6 cellular contexts compared by ENCODE assay signal in the genomic region with DNA sequence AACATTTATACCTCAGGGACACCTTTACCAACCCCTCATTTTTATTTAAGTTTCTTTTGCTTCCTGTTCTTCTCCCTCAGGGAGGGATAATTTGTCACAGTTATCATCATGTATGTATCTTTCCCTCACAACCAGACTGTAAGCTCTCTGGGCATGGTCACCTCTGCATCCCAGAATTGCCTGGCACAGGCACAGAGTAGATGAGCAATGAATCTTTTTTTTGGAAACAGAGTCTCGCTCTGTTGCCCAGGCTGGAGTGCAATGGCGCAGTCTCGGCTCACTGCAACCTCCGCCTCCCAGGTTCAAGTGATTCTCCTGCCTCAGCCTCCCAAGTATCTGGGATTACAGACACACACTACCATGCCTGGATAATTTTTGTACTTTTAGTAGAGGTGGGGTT. TPM values are rescaled to one million over a fixed set of nuclear protein-coding genes. Genes with fewer than 3 reads are reported as not detected.
DNase-seq lines count a peak whose midpoint lies in the region; ATAC-seq and TF ChIP-seq lines count a peak whose summit lies in the region.
"Not testable (repeated sequence)": the region's sequence is repeated elsewhere in the genome, so short reads cannot be mapped to it uniquely, and the experiment has no call there.

No MANE protein-coding gene starts in this region.

- H3K27ac ChIP-seq in cingulate gyrus (ENCODE audit: low read depth, low read length) (peak overlapping the region; percentile 65), gastroesophageal sphincter (peak overlapping the region in 3 of 4 donors; percentile 51 to 59 (median 54)), substantia nigra (ENCODE audit: low read depth, low read length, poor library complexity, severe bottlenecking) (peak overlapping the region; percentile 67)

- TF ChIP-seq CTCF in gastroesophageal sphincter (IDR thresholded peaks at IDR 0.05); progenitor cell of endocrine pancreas (IDR thresholded peaks at IDR 0.05; ENCODE audit: unreplicated experiment): not testable (repeated sequence)

- not testable (repeated sequence) for DNase-seq in T-helper 17 cell; progenitor cell of endocrine pancreas (ENCODE audit: low spot score, unreplicated experiment); substantia nigra (lab: John Stamatoyannopoulos, UW)

- not testable (repeated sequence) for H3K4me1 ChIP-seq in gastroesophageal sphincter

- WGBS in gastroesophageal sphincter (ENCODE audit: low coverage in 1 of 2), 2 donors, result 60% methylated on average over 2 of the region's 4 CpGs; no CpG with 5 or more reads in 1 of the 2 donors

- peaks cover 30% of the 10 kb centered on the region for H3K36me3 Mint-ChIP-seq in T-helper 17 cell (ENCODE audit: low read depth)
- peaks cover 98% of the 10 kb centered on the region for H3K36me3 Mint-ChIP-seq in activated T-helper 17 cell treated with anti-CD3 and anti-CD28 coated beads, Interleukin-2, amount 50 U/mL, for 72 hours (ENCODE audit: low read depth)
- peaks cover 36% of the 10 kb centered on the region for H3K36me3 Mint-ChIP-seq in progenitor cell of endocrine pancreas (ENCODE audit: insufficient read depth)

- H3K9me3 Mint-ChIP-seq in activated T-helper 17 cell treated with anti-CD3 and anti-CD28 coated beads, Interleukin-2, amount 50 U/mL, for 72 hours; progenitor cell of endocrine pancreas (ENCODE audit: low read depth): not testable (repeated sequence)

- H3K27ac Mint-ChIP-seq in T-helper 17 cell, result peak overlapping the region; percentile 75
- H3K27ac Mint-ChIP-seq in activated T-helper 17 cell treated with anti-CD3 and anti-CD28 coated beads, Interleukin-2, amount 50 U/mL, for 72 hours, result peak overlapping the region; percentile 37
- peak overlapping the region; percentile 5 for H3K27ac Mint-ChIP-seq in progenitor cell of endocrine pancreas

- H3K4me3 Mint-ChIP-seq in T-helper 17 cell, result peak overlapping the region; percentile 36
- H3K4me3 Mint-ChIP-seq in activated T-helper 17 cell treated with anti-CD3 and anti-CD28 coated beads, Interleukin-2, amount 50 U/mL, for 72 hours; progenitor cell of endocrine pancreas (ENCODE audit: low read depth): not testable (repeated sequence)

- not testable (repeated sequence) for H3K27me3 ChIP-seq in gastroesophageal sphincter

- ATAC-seq in T-helper 17 cell; activated T-helper 17 cell treated with anti-CD3 and anti-CD28 coated beads, Interleukin-2, amount 50 U/mL, for 72 hours (replicated peaks); gastroesophageal sphincter: not testable (repeated sequence)

- H3K27me3 Mint-ChIP-seq in T-helper 17 cell; activated T-helper 17 cell treated with anti-CD3 and anti-CD28 coated beads, Interleukin-2, amount 50 U/mL, for 72 hours; progenitor cell of endocrine pancreas: not testable (repeated sequence)

- H3K9me3 ChIP-seq in T-helper 17 cell (ENCODE audit: control insufficient read depth, low read length, poor library complexity, severe bottlenecking); gastroesophageal sphincter: not testable (repeated sequence)

- H3K4me3 ChIP-seq in gastroesophageal sphincter, result not testable (repeated sequence)

- TF ChIP-seq EP300 in gastroesophageal sphincter (IDR thresholded peaks at IDR 0.05), result not testable (repeated sequence)

- not testable (repeated sequence) for TF ChIP-seq POLR2A in gastroesophageal sphincter (IDR thresholded peaks at IDR 0.05)

- peaks cover 0 to 92% of the 10 kb centered on the region in 2 donors for H3K36me3 ChIP-seq in gastroesophageal sphincter

- not testable (repeated sequence) for H3K4me1 Mint-ChIP-seq in T-helper 17 cell; progenitor cell of endocrine pancreas (ENCODE audit: low read depth)
- H3K4me1 Mint-ChIP-seq in activated T-helper 17 cell treated with anti-CD3 and anti-CD28 coated beads, Interleukin-2, amount 50 U/mL, for 72 hours, result peaks cover 11% of the 10 kb centered on the region

RNA-seq across cellular contexts. Expression of gene PAF1, which starts 11.5 kb away (rescaled TPM):
- total RNA-seq in T-helper 17 cell (100 to 1,000 TPM; 113 to 127 TPM), gastroesophageal sphincter (10 to 100 TPM; 32.8 to 48.0 (median 44.0) TPM), progenitor cell of endocrine pancreas (49.4 and 49.5 TPM in 2 replicates)
- 10 to 100 TPM; 46.6 to 58.6 TPM for total RNA-seq in activated T-helper 17 cell treated with anti-CD3 and anti-CD28 coated beads, Interleukin-2, amount 50 U/mL, for 72 hours

RNA-seq across cellular contexts. Expression of gene MED29, which starts 11.8 kb away (rescaled TPM):
- total RNA-seq in T-helper 17 cell (10 to 100 TPM; 43.4 to 43.6 TPM), gastroesophageal sphincter (10 to 100 TPM; 30.0 to 50.7 (median 36.4) TPM), progenitor cell of endocrine pancreas (36.3 and 39.0 TPM in 2 replicates)
- 10 to 100 TPM; 24.6 to 27.7 TPM for total RNA-seq in activated T-helper 17 cell treated with anti-CD3 and anti-CD28 coated beads, Interleukin-2, amount 50 U/mL, for 72 hours

RNA-seq across cellular contexts. Expression of gene ZFP36, which starts 27.3 kb away (rescaled TPM):
- total RNA-seq in T-helper 17 cell (1,000 to 10,000 TPM; 1,082 to 1,318 TPM), gastroesophageal sphincter (100 to 1,000 TPM in 3 of 4 donors, 10 to 100 TPM in 1; 78.6 to 276 (median 158) TPM), progenitor cell of endocrine pancreas (10.5 and 10.6 TPM in 2 replicates)
- total RNA-seq in activated T-helper 17 cell treated with anti-CD3 and anti-CD28 coated beads, Interleukin-2, amount 50 U/mL, for 72 hours, result 100 to 1,000 TPM in 1 of 2 donors, 10 to 100 TPM in 1; 67.4 to 265 TPM

RNA-seq across cellular contexts. Expression of gene PLEKHG2, which starts 33.1 kb away (rescaled TPM):
- total RNA-seq in T-helper 17 cell, result 100 to 1,000 TPM; 119 to 129 TPM
- 10 to 100 TPM; 51.2 to 69.4 TPM for total RNA-seq in activated T-helper 17 cell treated with anti-CD3 and anti-CD28 coated beads, Interleukin-2, amount 50 U/mL, for 72 hours
- total RNA-seq in gastroesophageal sphincter, result 10 to 100 TPM; 19.5 to 35.3 (median 23.4) TPM
- total RNA-seq in progenitor cell of endocrine pancreas, result 162 and 170 TPM in 2 replicates

RNA-seq across cellular contexts. Expression of gene SAMD4B, which starts 37.1 kb away (rescaled TPM):
- total RNA-seq in T-helper 17 cell (10 to 100 TPM; 64.2 to 93.2 TPM), gastroesophageal sphincter (100 to 1,000 TPM in 1 of 4 donors, 10 to 100 TPM in 3; 68.2 to 121 (median 92.8) TPM), progenitor cell of endocrine pancreas (140 and 152 TPM in 2 replicates)
- total RNA-seq in activated T-helper 17 cell treated with anti-CD3 and anti-CD28 coated beads, Interleukin-2, amount 50 U/mL, for 72 hours, result 10 to 100 TPM; 52.8 to 75.1 TPM

Comparison
In these comparisons a context has a peak if more than half of its experiments do, and no peak if none do; other contexts are left out.
1. H3K27ac Mint-ChIP-seq: peak in every context shown above with its lines; median percentile 75 in T-helper 17 cell; 37 in activated T-helper 17 cell treated with anti-CD3 and anti-CD28 coated beads, Interleukin-2, amount 50 U/mL, for 72 hours; 5 in progenitor cell of endocrine pancreas.